9 cellular contexts compared by ENCODE assay signal in the genomic region with DNA sequence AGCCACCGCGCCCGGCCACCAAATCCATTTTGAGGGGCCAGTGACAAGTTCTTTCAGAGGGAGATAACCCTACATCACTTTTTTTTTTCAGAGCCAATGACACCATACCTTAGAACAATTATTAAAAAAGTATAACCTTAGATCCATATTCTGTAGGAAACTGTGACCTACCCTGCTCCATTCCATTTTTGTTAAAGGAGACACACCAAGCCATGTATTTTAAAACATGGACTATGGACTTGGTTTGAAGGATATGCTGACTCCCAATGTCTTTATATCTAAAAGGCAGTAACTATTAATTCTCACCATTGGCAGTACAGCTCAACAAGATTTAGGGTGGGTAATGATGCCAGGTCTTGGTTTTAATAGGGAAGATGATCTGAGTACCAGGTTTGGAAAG. TPM values are rescaled to one million over a fixed set of nuclear protein-coding genes. Genes with fewer than 3 reads are reported as not detected.
DNase-seq lines count a peak whose midpoint lies in the region; ATAC-seq, FAIRE-seq and TF ChIP-seq lines count a peak whose summit lies in the region.
"Had no signal": no experiment of that assay in that cellular context is flagged by ENCODE, and none has a peak within 500 bp of the region (broad histone marks: within the 10 kb centered on the region; RNA-seq: fewer than 3 reads in every experiment).

No MANE protein-coding gene starts in this region.

- no peak for FAIRE-seq in urothelium cell line (lab: Jason Lieb, UNC)

- peak overlapping the region; percentile 95 for H3K27ac Mint-ChIP-seq in mesothelial cell of epicardium

- H3K9me3 Mint-ChIP-seq in mesothelial cell of epicardium = no peaks in the 10 kb centered on the region

- WGBS in heart left ventricle, 4 donors = 94 to 98% (median 96%) methylated on average over 3 of the region's 3 CpGs

- H3K9me3 ChIP-seq in heart left ventricle (no peaks in the 10 kb centered on the region), breast epithelium (no peaks in the 10 kb centered on the region), vagina (no peaks in the 10 kb centered on the region)

- no peak for ATAC-seq in heart left ventricle
- ATAC-seq in Right ventricle myocardium superior (ENCODE audit: poor library complexity) = no peak

- H3K27me3 ChIP-seq in heart left ventricle = no peaks in the 10 kb centered on the region
- no peaks in the 10 kb centered on the region for H3K27me3 ChIP-seq in breast epithelium
- H3K27me3 ChIP-seq in vagina = no peaks in the 10 kb centered on the region

- no peak for DNase-seq in heart left ventricle
- DNase-seq in Right ventricle myocardium superior = no peak
- DNase-seq in breast epithelium (ENCODE audit: low spot score in 2 of 2) = no peak
- no peak for DNase-seq in mesothelial cell of epicardium (ENCODE audit: low spot score in 2 of 2, unreplicated experiment in 2 of 2)
- DNase-seq in vagina (ENCODE audit: extremely low spot score in 2 of 2) = no peak
- DNase-seq in SK-N-DZ (ENCODE audit: low spot score) = no peak
- no peak for DNase-seq in urothelium cell line (ENCODE audit: low spot score)
- DNase-seq in amniotic stem cell (lab: John Stamatoyannopoulos, UW) = no peak
- DNase-seq: GDM1 had no signal

- H3K27ac ChIP-seq in heart left ventricle (peak overlapping the region in 4 of 12 donors; percentile 58 to 93 (median 88)), breast epithelium (peak overlapping the region in 1 of 2 donors; percentile 100), vagina (peak overlapping the region; percentile 85)

- H3K4me1 ChIP-seq in heart left ventricle (peaks cover 10 to 53% (median 42%) of the 10 kb centered on the region in 12 donors), breast epithelium (peaks cover 2 to 9% of the 10 kb centered on the region in 2 donors), vagina (peaks cover 49% of the 10 kb centered on the region)

- no peaks in the 10 kb centered on the region for H3K27me3 Mint-ChIP-seq in mesothelial cell of epicardium (ENCODE audit: low read depth)

- TF ChIP-seq POLR2A in heart left ventricle (IDR thresholded peaks at IDR 0.05) (no peak), breast epithelium (IDR thresholded peaks at IDR 0.05) (no peak), vagina (IDR thresholded peaks at IDR 0.05) (no peak)

- H3K36me3 Mint-ChIP-seq in mesothelial cell of epicardium = peaks cover 16% of the 10 kb centered on the region

- H3K4me3 ChIP-seq in heart left ventricle = peak overlapping the region; percentile 69 to 94 (median 84)
- peak overlapping the region; percentile 88 to 92 (median 89) for H3K4me3 ChIP-seq in breast epithelium
- H3K4me3 ChIP-seq in vagina = peak overlapping the region; percentile 63 to 89

- H3K36me3 ChIP-seq in heart left ventricle (peaks cover 0 to 35% (median 19%) of the 10 kb centered on the region in 9 donors), breast epithelium (peaks cover 4% of the 10 kb centered on the region), vagina (peaks cover 0 to 12% of the 10 kb centered on the region in 2 donors)

- H3K4me1 Mint-ChIP-seq in mesothelial cell of epicardium = peaks cover 37% of the 10 kb centered on the region

- TF ChIP-seq CTCF in heart left ventricle (IDR thresholded peaks at IDR 0.05) (no peak), breast epithelium (IDR thresholded peaks at IDR 0.05) (no peak), mesothelial cell of epicardium (IDR thresholded peaks at IDR 0.05; ENCODE audit: unreplicated experiment) (no peak), vagina (IDR thresholded peaks at IDR 0.05) (no peak)

- intact Hi-C loops in heart left ventricle (cut with DNase I) = loop anchor here in 4 of 10 donors (5.0 to 10.0 kb wide), 3 partner anchors 41 to 184 kb away; a partner anchor contains a TSS
- intact Hi-C loops in Right ventricle myocardium superior (cut with DNase I) = no loop called here
- intact Hi-C loops in breast epithelium (cut with DNase I; ENCODE audit: low total_unique reads) = no loop called here
- intact Hi-C loops in vagina (cut with DNase I) = no loop called here

- peak overlapping the region; percentile 92 for H3K4me3 Mint-ChIP-seq in mesothelial cell of epicardium

RNA-seq across cellular contexts. Expression of a gene that starts 1.1 kb away (rescaled TPM):
- total RNA-seq in heart left ventricle (10 to 100 TPM; 22.5 to 46.9 (median 36.8) TPM), Right ventricle myocardium superior (35.6 TPM), breast epithelium (10 to 100 TPM; 18.7 to 22.1 (median 19.8) TPM), mesothelial cell of epicardium (42.9 to 45.5 TPM (median 44.6 TPM) in 3 replicates), vagina (21.1 TPM)
- 10 to 100 TPM; 51.6 to 76.5 TPM for polyA plus RNA-seq in heart left ventricle
- polyA plus RNA-seq in SK-N-DZ (2014; cell fraction: cytosol; rRNA removed) = 39.7 and 55.9 TPM in 2 replicates
- polyA plus RNA-seq in SK-N-DZ (2014; cell fraction: nucleus; rRNA removed) = 26.7 and 35.8 TPM in 2 replicates

RNA-seq across cellular contexts. Expression of a gene that starts 13.6 kb away (rescaled TPM):
- 10 to 100 TPM; 26.1 to 49.7 (median 35.5) TPM for total RNA-seq in heart left ventricle
- polyA plus RNA-seq in heart left ventricle = 10 to 100 TPM; 31.9 to 45.4 TPM
- 42.1 TPM for total RNA-seq in Right ventricle myocardium superior
- total RNA-seq in breast epithelium = 10 to 100 TPM; 11.4 to 38.6 (median 24.3) TPM
- total RNA-seq in mesothelial cell of epicardium = 90.4 to 106 TPM (median 92.1 TPM) in 3 replicates
- 44.7 TPM for total RNA-seq in vagina
- polyA plus RNA-seq in SK-N-DZ (2014; cell fraction: cytosol; rRNA removed) = 30.2 and 33.4 TPM in 2 replicates
- 69.8 and 78.5 TPM in 2 replicates for polyA plus RNA-seq in SK-N-DZ (2014; cell fraction: nucleus; rRNA removed)

RNA-seq across cellular contexts. Expression of a gene that starts 21.2 kb away (rescaled TPM):
- total RNA-seq in heart left ventricle = 1 to 10 TPM; 3.9 to 7.2 (median 5.8) TPM
- 1 to 10 TPM; 3.3 to 5.4 TPM for polyA plus RNA-seq in heart left ventricle
- total RNA-seq in Right ventricle myocardium superior = 5.4 TPM
- 1 to 10 TPM; 4.0 to 6.9 (median 6.0) TPM for total RNA-seq in breast epithelium
- total RNA-seq in mesothelial cell of epicardium = 12.3 to 13.4 TPM (median 13.3 TPM) in 3 replicates
- total RNA-seq in vagina = 6.1 TPM
- polyA plus RNA-seq in SK-N-DZ (2014; cell fraction: cytosol; rRNA removed) = 7.7 and 9.3 TPM in 2 replicates
- 5.6 and 6.5 TPM in 2 replicates for polyA plus RNA-seq in SK-N-DZ (2014; cell fraction: nucleus; rRNA removed)

RNA-seq across cellular contexts. Expression of a gene that starts 23.8 kb away (rescaled TPM):
- total RNA-seq in heart left ventricle (10 to 100 TPM; 11.1 to 24.1 (median 17.2) TPM), Right ventricle myocardium superior (14.8 TPM), breast epithelium (10 to 100 TPM; 31.4 to 64.0 (median 37.0) TPM), mesothelial cell of epicardium (21.3 to 24.0 TPM (median 23.7 TPM) in 3 replicates), vagina (25.3 TPM)
- polyA plus RNA-seq in heart left ventricle = 10 to 100 TPM; 12.6 to 18.3 TPM
- polyA plus RNA-seq in SK-N-DZ (2014; cell fraction: cytosol; rRNA removed) = 50.8 and 59.3 TPM in 2 replicates
- 44.6 and 50.5 TPM in 2 replicates for polyA plus RNA-seq in SK-N-DZ (2014; cell fraction: nucleus; rRNA removed)

RNA-seq across cellular contexts. Expression of a gene that starts 27.8 kb away (rescaled TPM):
- total RNA-seq in heart left ventricle = 10 to 100 TPM; 25.5 to 54.8 (median 35.8) TPM
- 10 to 100 TPM; 27.1 to 27.5 TPM for polyA plus RNA-seq in heart left ventricle
- total RNA-seq in Right ventricle myocardium superior = 33.6 TPM
- total RNA-seq in breast epithelium = 10 to 100 TPM; 20.2 to 25.6 (median 24.9) TPM
- total RNA-seq in mesothelial cell of epicardium = 84.0 to 90.9 TPM (median 90.8 TPM) in 3 replicates
- 36.1 TPM for total RNA-seq in vagina
- polyA plus RNA-seq in SK-N-DZ (2014; cell fraction: cytosol; rRNA removed) = 14.2 and 17.4 TPM in 2 replicates
- polyA plus RNA-seq in SK-N-DZ (2014; cell fraction: nucleus; rRNA removed) = 35.7 and 42.1 TPM in 2 replicates
